ENCODE assay signal across 32 cellular contexts in the genomic region with DNA sequence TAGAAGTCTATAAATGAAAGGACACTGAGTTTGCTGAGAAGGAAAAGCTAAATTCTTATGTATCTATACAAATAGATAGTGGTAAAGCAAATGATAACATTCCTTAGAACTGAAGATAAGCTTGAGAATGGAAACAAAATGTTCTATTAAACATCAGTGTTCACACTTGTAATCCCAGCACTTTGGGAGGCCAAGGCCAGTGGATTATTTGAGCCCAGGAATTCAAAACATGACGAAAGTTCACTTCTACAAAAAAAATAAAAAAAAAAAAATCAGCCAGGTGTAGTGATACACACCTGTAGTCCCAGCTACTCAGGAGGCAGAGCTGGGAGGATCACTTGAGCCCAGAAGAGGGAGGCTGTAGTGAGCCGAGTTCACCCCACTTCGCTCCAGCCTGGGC.
DNase-seq lines count a peak whose midpoint lies in the region; ATAC-seq and TF ChIP-seq lines count a peak whose summit lies in the region.
"Had no signal": no experiment of that assay in that cellular context is flagged by ENCODE, and none has a peak within 500 bp of the region (broad histone marks: within the 10 kb centered on the region; RNA-seq: fewer than 3 reads in every experiment).

No MANE protein-coding gene starts in this region.

- no peaks in the 10 kb centered on the region for H3K79me2 ChIP-seq in osteoblast (ENCODE audit: insufficient read depth, low read length)

- H3K27me3 ChIP-seq in Caco-2 (replicated peaks; ENCODE audit: control insufficient read depth, insufficient read depth, low read length) = no peaks in the 10 kb centered on the region
- H3K27me3 ChIP-seq in osteoblast (ENCODE audit: insufficient read depth, low read length) = no peaks in the 10 kb centered on the region
- H3K27me3 ChIP-seq: BE2C; BLaER1; BLaER1 treated with 17β-estradiol and CSF1 and Interleukin-3, amounts not matched to agents 10 nM and 100 nM had no signal

- no peaks in the 10 kb centered on the region for H3K9me3 Mint-ChIP-seq in Caco-2 (ENCODE audit: unreplicated experiment)
- H3K9me3 Mint-ChIP-seq: CD4-positive, alpha-beta T cell; CD8-positive, alpha-beta T cell had no signal

- H3K4me1 ChIP-seq in Caco-2 (peaks cover 13% of the 10 kb centered on the region), osteoblast (ENCODE audit: insufficient read depth, low read length) (no peaks in the 10 kb centered on the region)
- H3K4me1 ChIP-seq: A549; BLaER1; BLaER1 treated with 17β-estradiol and CSF1 and Interleukin-3, amounts not matched to agents 10 nM and 100 nM had no signal

- no peaks in the 10 kb centered on the region for H4K20me1 ChIP-seq in osteoblast (ENCODE audit: insufficient read depth, low read length)
- H4K20me1 ChIP-seq: BLaER1; BLaER1 treated with 17β-estradiol and CSF1 and Interleukin-3, amounts not matched to agents 10 nM and 100 nM had no signal

- no peaks in the 10 kb centered on the region for H3K36me3 Mint-ChIP-seq in Caco-2 (ENCODE audit: insufficient read depth, unreplicated experiment)
- H3K36me3 Mint-ChIP-seq: CD14-positive monocyte; CD4-positive, alpha-beta memory T cell; CD4-positive, CD25-positive, alpha-beta regulatory T cell; CD8-positive, alpha-beta memory T cell; CD8-positive, alpha-beta T cell had no signal

- H2AFZ ChIP-seq in osteoblast (ENCODE audit: low read length) = peak overlapping the region; percentile 15

- intact Hi-C loops in Caco-2 (cut with micrococcal nuclease; ENCODE audit: unreplicated experiment) = loop anchor here (1.0 to 5.0 kb wide), 2 partner anchors 41 to 73 kb away; no protein-coding TSS in a partner anchor

- H3K4me1 Mint-ChIP-seq in Caco-2 (ENCODE audit: low read depth, unreplicated experiment) = peaks cover 26% of the 10 kb centered on the region
- H3K4me1 Mint-ChIP-seq: B cell; CD14-positive monocyte; CD4-positive, alpha-beta memory T cell; CD4-positive, CD25-positive, alpha-beta regulatory T cell; CD8-positive, alpha-beta memory T cell had no signal

- no TSS peak for BruUV-seq in Caco-2 (replicated peaks; lab: Mats Ljungman, UMichigan)

- H3K27me3 Mint-ChIP-seq in Caco-2 (ENCODE audit: insufficient read depth, unreplicated experiment) = no peaks in the 10 kb centered on the region
- H3K27me3 Mint-ChIP-seq: B cell; CD4-positive, alpha-beta T cell; CD4-positive, CD25-positive, alpha-beta regulatory T cell had no signal

- no peaks in the 10 kb centered on the region for H3K36me3 ChIP-seq in Caco-2 (ENCODE audit: control insufficient read depth, insufficient read depth, low read length)
- no peaks in the 10 kb centered on the region for H3K36me3 ChIP-seq in osteoblast (ENCODE audit: insufficient read depth, low read length)
- H3K36me3 ChIP-seq: BE2C; BLaER1; BLaER1 treated with 17β-estradiol and CSF1 and Interleukin-3, amounts not matched to agents 10 nM and 100 nM had no signal

- ATAC-seq in GM21825 (IDR thresholded peaks at IDR 0.05; ENCODE audit: unreplicated experiment) (no peak), GM21528 (IDR thresholded peaks at IDR 0.05; ENCODE audit: low FRiP score, unreplicated experiment) (no peak)
- ATAC-seq: A549; CD8-positive, alpha-beta T cell had no signal

- H3K27ac ChIP-seq in osteoblast (ENCODE audit: low read depth, low read length) = no peak overlapping the region
- H3K27ac ChIP-seq: 22Rv1; A549; BLaER1; BLaER1 treated with 17β-estradiol and CSF1 and Interleukin-3, amounts not matched to agents 10 nM and 100 nM; C4-2B had no signal

- POLR2A ChIA-PET in Caco-2 (lab: Charles Lee) = no interaction called here

- H3K9me3 ChIP-seq in Caco-2 (no peaks in the 10 kb centered on the region), osteoblast (ENCODE audit: low read depth, low read length) (peaks cover 3% of the 10 kb centered on the region)
- H3K9me3 ChIP-seq: A549; BE2C; BLaER1; BLaER1 treated with 17β-estradiol and CSF1 and Interleukin-3, amounts not matched to agents 10 nM and 100 nM had no signal

- DNase-seq in Caco-2 (peak; percentile 53 to 59), amniotic epithelial cell (ENCODE audit: low read depth) (peak; percentile 39), osteoblast (ENCODE audit: insufficient read length, low spot score, missing footprints) (no peak), SKM-1 treated with dmso at 0.1 percent for 144 hours (lab: John Stamatoyannopoulos, UW; ENCODE audit: unreplicated experiment) (no peak)
- DNase-seq: 8988T; ACHN; AML-193; BE2C; C1 segment of cervical spinal cord; Calu3; CD4-positive, alpha-beta memory T cell; CD4-positive, alpha-beta T cell; CD4-positive, CD25-positive, alpha-beta regulatory T cell; CD8-positive, alpha-beta memory T cell; CD8-positive, alpha-beta T cell; COR-L47; DMS 273 treated with DMSO at 0.1 percent for 48 hours; DMS153; DMS53; DMS79; DMS79 treated with DMSO at 0.1 percent for 48 hours; DND-41; EL had no signal

- CTCF ChIA-PET in Caco-2 (lab: Charles Lee) = interaction anchor here (0.7 kb wide), 2 partner anchors 196 to 1362 kb away, joined by 3 read pairs; no protein-coding TSS in a partner anchor

- TF ChIP-seq CTCF in Caco-2 (IDR thresholded peaks at IDR 0.05; ENCODE audit: insufficient read depth in 1 of 2, low read depth in 1 of 2, low read length in 1 of 2, severe bottlenecking in 1 of 2, unreplicated experiment in 1 of 2) (no peak), osteoblast (IDR thresholded peaks at IDR 0.05; ENCODE audit: extremely low read depth, low read depth, low read length) (no peak)

- H3K27ac Mint-ChIP-seq in Caco-2 (ENCODE audit: unreplicated experiment) = peak overlapping the region; percentile 11
- H3K27ac Mint-ChIP-seq: B cell; CD14-positive monocyte; CD4-positive, alpha-beta memory T cell; CD4-positive, alpha-beta T cell; CD4-positive, CD25-positive, alpha-beta regulatory T cell; CD8-positive, alpha-beta memory T cell; CD8-positive, alpha-beta T cell had no signal

- no peak overlapping the region for H3K4me3 ChIP-seq in Caco-2 (ENCODE audit: low read depth, low read length)
- no peak overlapping the region for H3K4me3 ChIP-seq in osteoblast (ENCODE audit: insufficient read depth, low read length)
- H3K4me3 ChIP-seq: A549; BLaER1; BLaER1 treated with 17β-estradiol and CSF1 and Interleukin-3, amounts not matched to agents 10 nM and 100 nM had no signal

- H3K4me3 Mint-ChIP-seq in Caco-2 (ENCODE audit: unreplicated experiment) = peak overlapping the region; percentile 15
- H3K4me3 Mint-ChIP-seq: B cell; CD14-positive monocyte; CD4-positive, alpha-beta memory T cell; CD4-positive, alpha-beta T cell; CD4-positive, CD25-positive, alpha-beta regulatory T cell; CD8-positive, alpha-beta memory T cell; CD8-positive, alpha-beta T cell had no signal

- H3K4me2 ChIP-seq in osteoblast (ENCODE audit: insufficient read depth, low read length) = no peak overlapping the region
- H3K4me2 ChIP-seq: A549; BLaER1; BLaER1 treated with 17β-estradiol and CSF1 and Interleukin-3, amounts not matched to agents 10 nM and 100 nM had no signal

Comparison
In these comparisons a context has a peak if more than half of its experiments do, and no peak if none do; other contexts are left out.
1. DNase-seq: peak in Caco-2 (2 of 2) and amniotic epithelial cell (single experiment); none in osteoblast (single experiment) and SKM-1 treated with dmso at 0.1 percent for 144 hours (single experiment).